In genomic region chr4:77827343-77827742, GRCh38 we compare ENCODE assay signal across 9 cellular contexts. TPM values are rescaled to one million over a fixed set of nuclear protein-coding genes. Genes with fewer than 3 reads are reported as not detected.
DNase-seq lines count a peak whose midpoint lies in the region; ATAC-seq and TF ChIP-seq lines count a peak whose summit lies in the region.
"Had no signal": no experiment of that assay in that cellular context is flagged by ENCODE, and none has a peak within 500 bp of the region (broad histone marks: within the 10 kb centered on the region; RNA-seq: fewer than 3 reads in every experiment).

No MANE protein-coding gene starts in this region.

- no peaks in the 10 kb centered on the region for H3K27me3 Mint-ChIP-seq in central memory CD8-positive, alpha-beta T cell

- H3K27ac Mint-ChIP-seq in central memory CD8-positive, alpha-beta T cell (ENCODE audit: low read depth), result peak overlapping the region; percentile 48

- H3K36me3 Mint-ChIP-seq in central memory CD8-positive, alpha-beta T cell (ENCODE audit: insufficient read depth), result peaks cover 5% of the 10 kb centered on the region

- peaks cover 38% of the 10 kb centered on the region for H3K4me1 Mint-ChIP-seq in central memory CD8-positive, alpha-beta T cell

- DNase-seq in central memory CD8-positive, alpha-beta T cell (ENCODE audit: low spot score in 2 of 2), result no peak
- DNase-seq in omental fat pad (ENCODE audit: low spot score) (no peak), medulla oblongata (ENCODE audit: extremely low spot score) (no peak), cerebellum (ENCODE audit: low spot score) (no peak), pons (ENCODE audit: low spot score) (no peak)
- DNase-seq: NCI-H1092 treated with DMSO at 0.1 percent for 48 hours had no signal

- peak overlapping the region; percentile 4 for H3K4me3 Mint-ChIP-seq in central memory CD8-positive, alpha-beta T cell

- no peaks in the 10 kb centered on the region for H3K9me3 Mint-ChIP-seq in central memory CD8-positive, alpha-beta T cell

- TF ChIP-seq CTCF in omental fat pad (IDR thresholded peaks at IDR 0.05), result no peak

- peak; percentile 82 for ATAC-seq in GM18499 (IDR thresholded peaks at IDR 0.05; ENCODE audit: insufficient read depth, unreplicated experiment)
- peak; percentile 67 for ATAC-seq in GM19452 (IDR thresholded peaks at IDR 0.05; ENCODE audit: unreplicated experiment)
- ATAC-seq in HG03432 (IDR thresholded peaks at IDR 0.05; ENCODE audit: unreplicated experiment), result peak; percentile 51
- peak; percentile 88 for ATAC-seq in central memory CD8-positive, alpha-beta T cell (replicated peaks; ENCODE audit: extremely low read depth, poor library complexity, severe bottlenecking)
- no peak for ATAC-seq in omental fat pad (ENCODE audit: low FRiP score)

RNA-seq across cellular contexts. Expression of gene CNOT6L, which starts 8.2 kb away (rescaled TPM):
- total RNA-seq in omental fat pad, result 10 to 100 TPM; 21.3 to 41.6 (median 31.5) TPM
- 43.3 TPM for total RNA-seq in cerebellum

RNA-seq across cellular contexts. Expression of gene MRPL1, which starts 35.3 kb away (rescaled TPM):
- total RNA-seq in omental fat pad (10 to 100 TPM; 17.1 to 20.5 (median 18.7) TPM), cerebellum (30.0 TPM)
